In the genomic region with DNA sequence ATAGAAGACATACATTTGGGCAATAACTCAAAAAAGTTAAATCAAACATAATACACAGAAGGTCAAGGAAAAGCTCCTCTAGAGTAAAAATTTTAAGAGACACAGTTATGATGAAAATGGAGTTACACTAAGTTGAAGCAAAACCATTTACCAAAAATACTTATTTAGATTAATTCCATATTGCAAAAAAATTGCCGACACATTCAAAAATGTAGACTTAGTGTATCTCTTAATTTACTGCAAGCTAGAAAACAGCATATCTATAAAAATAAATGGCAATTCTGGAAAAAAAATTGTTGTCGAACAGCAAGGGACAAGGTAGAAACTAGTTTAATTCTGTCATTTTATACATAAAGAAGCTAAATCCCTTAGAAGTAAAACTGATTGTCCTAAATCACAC, we compare ENCODE assay signal across 28 cellular contexts.
"Had no signal": no experiment of that assay in that cellular context is flagged by ENCODE, and none has a peak within 500 bp of the region (broad histone marks: within the 10 kb centered on the region; RNA-seq: fewer than 3 reads in every experiment).

No MANE protein-coding gene starts in this region.

- H3K9ac ChIP-seq: neural progenitor cell, parathyroid adenoma had no signal

- H3K9me3 ChIP-seq: ovary, psoas muscle, spleen, suprapubic skin, testis, tibial artery, transverse colon, upper lobe of right lung, uterus had no signal

- H3K4me3 ChIP-seq: neural progenitor cell, ovary, psoas muscle, skin epidermis, smooth muscle cell, spleen, suprapubic skin, testis, tibial artery, transverse colon, upper lobe of right lung, uterus had no signal

- H3K4me2 ChIP-seq: neural progenitor cell, smooth muscle cell had no signal

- ATAC-seq: natural killer cell; psoas muscle; right cardiac atrium; sciatic nerve; stimulated activated memory B cell treated with anti-CD40 and anti-IgM and Interleukin-4, amounts not matched to agents 10 μg/mL and 1 μg/mL and 100 μg/mL, for 72 hours; stimulated activated naive CD8-positive, alpha-beta T cell treated with anti-CD3 and anti-CD28 coated beads, Interleukin-15, amount 100 ng/mL, for 72 hours; stimulated activated naive CD8-positive, alpha-beta T cell treated with anti-CD3 and anti-CD28 coated beads, Interleukin-15, Interleukin-2, amounts not matched to agents 100 U/mL and 50 U/mL, for 24 hours; upper lobe of right lung had no signal

- H3K79me2 ChIP-seq: parathyroid adenoma had no signal

- H3K36me3 ChIP-seq: neural progenitor cell, ovary, spleen, suprapubic skin, tibial artery, transverse colon, upper lobe of right lung, uterus had no signal

- DNase-seq: natural killer cell; occipital lobe; ovary; posterior cingulate gyrus; psoas muscle; right cardiac atrium; spleen; stimulated activated CD4-positive, alpha-beta T cell treated with anti-CD3 and anti-CD28 coated beads, Interleukin-12 subunit alpha, Interleukin-12 subunit beta, amount 100 ng/mL, for 4 hours; stimulated activated CD4-positive, alpha-beta T cell treated with anti-CD3 and anti-CD28 coated beads, Interleukin-1b, Interleukin-23, amount 100 ng/mL, for 48 hours; stimulated activated CD4-positive, alpha-beta T cell treated with anti-CD3 and anti-CD28 coated beads, Interleukin-4, amount 100 ng/mL, for 1 hour; stimulated activated CD4-positive, alpha-beta T cell treated with anti-CD3 and anti-CD28 coated beads, Interleukin-4, amount 100 ng/mL, for 4 hours; stimulated activated CD8-positive, alpha-beta memory T cell treated with anti-CD3 and anti-CD28 coated beads, Interleukin-4, amount 100 ng/mL, for 48 hours; stimulated activated naive CD4-positive, alpha-beta T cell; stimulated activated naive CD8-positive, alpha-beta T cell treated with anti-CD3 and anti-CD28 coated beads, Interleukin-15, amount 100 ng/mL, for 72 hours; stimulated activated naive CD8-positive, alpha-beta T cell treated with anti-CD3 and anti-CD28 coated beads, Interleukin-15, Interleukin-2, amounts not matched to agents 100 U/mL and 50 U/mL, for 24 hours; substantia nigra; testis; tibial artery; transverse colon; upper lobe of right lung; uterus had no signal

- H3K27ac ChIP-seq: neural progenitor cell, ovary, parathyroid adenoma, psoas muscle, skin epidermis, spleen, suprapubic skin, testis, tibial artery, transverse colon, upper lobe of right lung, uterus had no signal

- H2AFZ ChIP-seq: parathyroid adenoma had no signal

- H3K27me3 ChIP-seq: neural progenitor cell, spleen, suprapubic skin, testis, tibial artery, transverse colon, upper lobe of right lung had no signal

- H3K4me1 ChIP-seq: neural progenitor cell, parathyroid adenoma, psoas muscle, spleen, suprapubic skin, testis, tibial artery, transverse colon, upper lobe of right lung, uterus had no signal
